Comparison of ENCODE assay signal across 21 cellular contexts in the genomic region with DNA sequence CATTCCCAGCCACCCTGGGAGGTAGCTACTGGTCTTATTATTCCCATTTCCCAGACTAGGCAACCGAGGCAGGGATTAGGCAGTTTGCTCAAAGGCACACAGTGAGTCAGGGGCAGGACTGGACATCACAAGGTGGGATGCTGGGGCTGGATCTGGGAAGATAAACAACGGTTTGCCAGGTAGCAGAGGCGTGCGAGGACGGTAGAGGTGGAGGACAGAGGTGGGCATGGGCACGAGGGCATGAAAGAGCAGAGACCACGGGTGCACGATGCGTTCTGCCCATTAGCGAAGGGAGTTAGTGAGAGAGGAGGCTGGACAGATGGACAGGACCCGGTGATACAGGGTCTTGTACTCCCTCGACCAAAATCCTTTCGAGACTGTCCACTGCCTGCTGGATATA.
DNase-seq lines count a peak whose midpoint lies in the region; ATAC-seq, FAIRE-seq and TF ChIP-seq lines count a peak whose summit lies in the region.
"Had no signal": no experiment of that assay in that cellular context is flagged by ENCODE, and none has a peak within 500 bp of the region (broad histone marks: within the 10 kb centered on the region; RNA-seq: fewer than 3 reads in every experiment).

No MANE protein-coding gene starts in this region.

- no peak overlapping the region for H3K27ac Mint-ChIP-seq in chondrocyte (ENCODE audit: unreplicated experiment)
- no peak overlapping the region for H3K27ac Mint-ChIP-seq in activated naive CD4-positive, alpha-beta T cell treated with anti-CD3 and anti-CD28 coated beads, Interleukin-2, amount 50 U/mL, for 72 hours
- H3K27ac Mint-ChIP-seq: CD4-positive, alpha-beta memory T cell; HFFc6 had no signal

- H3K36me3 ChIP-seq in mesendoderm (ENCODE audit: control insufficient read depth, insufficient read depth, low read length) = no peaks in the 10 kb centered on the region
- peaks cover 0 to 3% (median 0%) of the 10 kb centered on the region in 6 donors for H3K36me3 ChIP-seq in spleen
- peaks cover 14% of the 10 kb centered on the region for H3K36me3 ChIP-seq in WERI-Rb-1
- H3K36me3 ChIP-seq: HAP-1 had no signal

- H3K9me3 Mint-ChIP-seq in chondrocyte (ENCODE audit: low read depth) = no peaks in the 10 kb centered on the region
- H3K9me3 Mint-ChIP-seq in activated naive CD4-positive, alpha-beta T cell treated with anti-CD3 and anti-CD28 coated beads, Interleukin-2, amount 50 U/mL, for 72 hours = no peaks in the 10 kb centered on the region

- intact Hi-C loops in spleen (cut with DNase I; ENCODE audit: low total_unique reads) = no loop called here

- no peak overlapping the region for H3K56ac ChIP-seq in mesendoderm (ENCODE audit: low read length)

- no peak overlapping the region for H3K27ac ChIP-seq in mesendoderm (ENCODE audit: low read depth, low read length)
- no peak overlapping the region for H3K27ac ChIP-seq in spleen
- H3K27ac ChIP-seq in WERI-Rb-1 = no peak overlapping the region
- H3K27ac ChIP-seq: GM23248 had no signal

- TF ChIP-seq CTCF in chondrocyte (IDR thresholded peaks at IDR 0.05) = no peak
- no peak for TF ChIP-seq CTCF in spleen (IDR thresholded peaks at IDR 0.05 in 8 of 11, conservative IDR thresholded peaks at IDR 0.05 in 3 of 11)
- no peak for TF ChIP-seq CTCF in WERI-Rb-1 (IDR thresholded peaks at IDR 0.05; ENCODE audit: low read depth, low read length)

- H3K9ac ChIP-seq in mesendoderm (ENCODE audit: low read length) = no peak overlapping the region
- H3K9ac ChIP-seq: GM23248 had no signal

- no CpG with 5 or more reads among the region's 13 CpGs for WGBS in mesendoderm (ENCODE audit: extremely low coverage, insufficient coverage, low lambda C conversion rate)
- WGBS in spleen, 5 donors = 84 to 96% (median 91%) methylated on average over 13 of the region's 13 CpGs

- no peak overlapping the region for H3K4me3 ChIP-seq in mesendoderm (ENCODE audit: low read length)
- no peak overlapping the region for H3K4me3 ChIP-seq in spleen
- H3K4me3 ChIP-seq in WERI-Rb-1 (ENCODE audit: low read depth, low read length) = no peak overlapping the region
- H3K4me3 ChIP-seq: GM23248, HAP-1 had no signal

- no peak for TF ChIP-seq POLR2A in spleen (IDR thresholded peaks at IDR 0.05)

- H3K79me2 ChIP-seq in mesendoderm (ENCODE audit: control insufficient read depth, insufficient read depth, low read length) = no peaks in the 10 kb centered on the region

- H3K4me1 ChIP-seq in mesendoderm (ENCODE audit: control insufficient read depth, low read depth, low read length) (peaks cover 16% of the 10 kb centered on the region), spleen (peaks cover 0 to 8% (median 0%) of the 10 kb centered on the region in 6 donors)
- H3K4me1 ChIP-seq: HAP-1 had no signal

- no peak overlapping the region for H3K23ac ChIP-seq in mesendoderm (ENCODE audit: low read length)

- H4K5ac ChIP-seq in mesendoderm (ENCODE audit: low read length) = no peak overlapping the region

- H3K27me3 ChIP-seq in mesendoderm (ENCODE audit: insufficient read depth, low read length, poor library complexity) (no peaks in the 10 kb centered on the region), spleen (replicated peaks in 1 of 7) (no peaks in the 10 kb centered on the region), WERI-Rb-1 (ENCODE audit: insufficient read depth, low read depth, severe bottlenecking) (no peaks in the 10 kb centered on the region)

- H2AK5ac ChIP-seq in mesendoderm (ENCODE audit: low read length) = peak overlapping the region; percentile 35

- H4K8ac ChIP-seq in mesendoderm (ENCODE audit: low read depth, low read length) = no peak overlapping the region

- H2BK15ac ChIP-seq in mesendoderm (replicated peaks; ENCODE audit: low read depth) = no peak overlapping the region

- H3K18ac ChIP-seq in mesendoderm (ENCODE audit: low read length) = no peak overlapping the region

- peak; percentile 62 for FAIRE-seq in HTR-8/SVneo (lab: Jason Lieb, UNC)
- FAIRE-seq: GM12891, GM18507, GM19239, H54 had no signal

- peaks cover 3% of the 10 kb centered on the region for H3K27me3 Mint-ChIP-seq in chondrocyte (ENCODE audit: low read depth)

- H3K9me3 ChIP-seq in spleen (no peaks in the 10 kb centered on the region), WERI-Rb-1 (ENCODE audit: severe bottlenecking) (peaks cover 2% of the 10 kb centered on the region)
- H3K9me3 ChIP-seq: HAP-1 had no signal

- H3K4ac ChIP-seq in mesendoderm (ENCODE audit: low read depth, low read length) = no peak overlapping the region

- H2BK120ac ChIP-seq in mesendoderm (ENCODE audit: low read depth, low read length) = no peak overlapping the region

- H3K4me3 Mint-ChIP-seq in chondrocyte (ENCODE audit: unreplicated experiment) = no peak overlapping the region
- H3K4me3 Mint-ChIP-seq: CD4-positive, alpha-beta memory T cell; HFFc6 had no signal

- no peaks in the 10 kb centered on the region for H3K79me1 ChIP-seq in mesendoderm (ENCODE audit: low read length)

- H2BK5ac ChIP-seq in mesendoderm (ENCODE audit: low read length) = no peak overlapping the region

- no peak for ATAC-seq in GM19035 (IDR thresholded peaks at IDR 0.05; ENCODE audit: unreplicated experiment)
- no peak for ATAC-seq in activated naive CD4-positive, alpha-beta T cell treated with anti-CD3 and anti-CD28 coated beads, Interleukin-2, amount 50 U/mL, for 72 hours

- no peak for DNase-seq in HTR-8/SVneo (ENCODE audit: insufficient read length, low spot score)
- DNase-seq in chondrocyte (ENCODE audit: low spot score) = peak; percentile 67
- no peak for DNase-seq in mesendoderm
- peak; percentile 51 for DNase-seq in spleen
- DNase-seq in WERI-Rb-1 = no peak
- DNase-seq in activated naive CD4-positive, alpha-beta T cell treated with anti-CD3 and anti-CD28 coated beads, Interleukin-2, amount 50 U/mL, for 72 hours (ENCODE audit: low spot score in 2 of 2) = no peak
- DNase-seq: C1 segment of cervical spinal cord; Calu3; CD4-positive, alpha-beta memory T cell; COR-L47; DMS53; DMS79 treated with DMSO at 0.1 percent for 48 hours; GF-D8; GM23248; HFFc6 had no signal

- no peak overlapping the region for H3K4me2 ChIP-seq in mesendoderm (ENCODE audit: low read length)

- peaks cover 15% of the 10 kb centered on the region for H3K4me1 Mint-ChIP-seq in chondrocyte (ENCODE audit: low read depth)

- peaks cover 3% of the 10 kb centered on the region for H3K36me3 Mint-ChIP-seq in chondrocyte (ENCODE audit: low read depth)
- no peaks in the 10 kb centered on the region for H3K36me3 Mint-ChIP-seq in activated naive CD4-positive, alpha-beta T cell treated with anti-CD3 and anti-CD28 coated beads, Interleukin-2, amount 50 U/mL, for 72 hours
- H3K36me3 Mint-ChIP-seq: CD4-positive, alpha-beta memory T cell had no signal

Comparison
In these comparisons a context has a peak if more than half of its experiments do, and no peak if none do; other contexts are left out.
1. DNase-seq: peak in chondrocyte (single experiment) and spleen (single experiment); none in HTR-8/SVneo (single experiment), mesendoderm (single experiment), WERI-Rb-1 (single experiment) and activated naive CD4-positive, alpha-beta T cell treated with anti-CD3 and anti-CD28 coated beads, Interleukin-2, amount 50 U/mL, for 72 hours (0 of 2).